Comparison of ENCODE assay signal across 10 cellular contexts in the genomic region with DNA sequence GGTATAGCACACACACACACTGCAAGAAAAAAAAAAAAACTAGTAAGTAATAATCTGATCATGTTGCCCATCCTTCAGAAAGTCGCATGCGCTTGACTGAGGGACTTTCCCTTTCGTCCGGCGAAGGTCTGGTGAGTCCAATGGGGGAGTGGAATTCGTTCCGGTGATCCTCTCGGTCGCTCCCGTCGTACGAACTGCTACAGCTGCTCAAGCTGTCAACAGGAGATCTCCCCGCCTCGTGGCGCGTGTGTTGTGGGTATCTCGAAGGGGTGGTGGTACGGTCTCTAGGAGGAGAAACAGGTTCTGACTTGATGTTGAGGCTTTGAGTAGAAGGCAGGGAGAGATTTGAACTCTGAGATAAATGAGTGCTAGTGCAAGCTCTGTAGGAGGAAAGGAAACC.
"Had no signal": no experiment of that assay in that cellular context is flagged by ENCODE, and none has a peak within 500 bp of the region (broad histone marks: within the 10 kb centered on the region; RNA-seq: fewer than 3 reads in every experiment).

No MANE protein-coding gene starts in this region.

- H3K9me3 ChIP-seq: right lobe of liver, tibial nerve had no signal

- H3K4me3 Mint-ChIP-seq: activated CD4-positive, alpha-beta memory T cell treated with anti-CD3 and anti-CD28 coated beads, Interleukin-2, amount 10 ng/mL, durations not matched to agents 7 days and 5 days; activated T-cell treated with anti-CD3 and anti-CD28 coated beads, Interleukin-2, amount 50 U/mL, for 72 hours; stimulated activated effector memory CD8-positive, alpha-beta T cell treated with anti-CD3 and anti-CD28 coated beads, Interleukin-12 subunit alpha, Interleukin-12 subunit beta, amount 100 ng/mL, for 72 hours had no signal

- H3K27me3 ChIP-seq: right lobe of liver, tibial nerve had no signal

- H3K4me1 Mint-ChIP-seq: activated CD4-positive, alpha-beta memory T cell treated with anti-CD3 and anti-CD28 coated beads, Interleukin-2, amount 10 ng/mL, durations not matched to agents 7 days and 5 days; stimulated activated effector memory CD8-positive, alpha-beta T cell treated with anti-CD3 and anti-CD28 coated beads, Interleukin-12 subunit alpha, Interleukin-12 subunit beta, amount 100 ng/mL, for 72 hours had no signal

- H3K9me3 Mint-ChIP-seq: activated CD4-positive, alpha-beta memory T cell treated with anti-CD3 and anti-CD28 coated beads, Interleukin-2, amount 10 ng/mL, durations not matched to agents 7 days and 5 days; activated T-cell treated with anti-CD3 and anti-CD28 coated beads, Interleukin-2, amount 50 U/mL, for 72 hours; stimulated activated effector memory CD8-positive, alpha-beta T cell treated with anti-CD3 and anti-CD28 coated beads, Interleukin-12 subunit alpha, Interleukin-12 subunit beta, amount 100 ng/mL, for 72 hours had no signal

- H3K27ac ChIP-seq: right lobe of liver, tibial nerve had no signal

- DNase-seq: activated CD4-positive, alpha-beta memory T cell treated with anti-CD3 and anti-CD28 coated beads, Interleukin-2, amount 10 ng/mL, durations not matched to agents 7 days and 5 days; activated T-cell treated with anti-CD3 and anti-CD28 coated beads, Interleukin-2, amount 50 U/mL, for 72 hours; caudate nucleus; cortex of kidney; effector memory CD4-positive, alpha-beta T cell; hypothalamus; left colon; right lobe of liver had no signal

- H3K4me1 ChIP-seq: right lobe of liver, tibial nerve had no signal

- H3K36me3 Mint-ChIP-seq: stimulated activated effector memory CD8-positive, alpha-beta T cell treated with anti-CD3 and anti-CD28 coated beads, Interleukin-12 subunit alpha, Interleukin-12 subunit beta, amount 100 ng/mL, for 72 hours had no signal

- ATAC-seq: activated T-cell treated with anti-CD3 and anti-CD28 coated beads, Interleukin-2, amount 50 U/mL, for 72 hours; left colon; right lobe of liver; stimulated activated effector memory CD8-positive, alpha-beta T cell treated with anti-CD3 and anti-CD28 coated beads, Interleukin-12 subunit alpha, Interleukin-12 subunit beta, amount 100 ng/mL, for 72 hours had no signal

- H3K27ac Mint-ChIP-seq: activated CD4-positive, alpha-beta memory T cell treated with anti-CD3 and anti-CD28 coated beads, Interleukin-2, amount 10 ng/mL, durations not matched to agents 7 days and 5 days; activated T-cell treated with anti-CD3 and anti-CD28 coated beads, Interleukin-2, amount 50 U/mL, for 72 hours; stimulated activated effector memory CD8-positive, alpha-beta T cell treated with anti-CD3 and anti-CD28 coated beads, Interleukin-12 subunit alpha, Interleukin-12 subunit beta, amount 100 ng/mL, for 72 hours had no signal

- H3K4me3 ChIP-seq: right lobe of liver, tibial nerve had no signal
